In genomic region chr1:150148834-150149489, GRCh38 we compare ENCODE assay signal across 1 cellular context.
A peak's percentile ranks its signal among the peaks of the same experiment; 100 is the strongest.
TF ChIP-seq lines count a peak whose summit lies in the region.

No MANE protein-coding gene starts in this region.

TF ChIP-seq in GM12878, 131 proteins besides CTCF, POLR2A, EP300 and RAD21 (continued from another document):
- no peak for TF ChIP-seq IRF3 (IDR thresholded peaks at IDR 0.05)
- 0 out of 2 replicates have a peak, but pooled peaks have one; percentile 28 for TF ChIP-seq MLLT1 (IDR thresholded peaks at IDR 0.05)
- no peak for TF ChIP-seq ZNF687 (IDR thresholded peaks at IDR 0.05)
- no peak for TF ChIP-seq ZNF274 (IDR thresholded peaks at IDR 0.05; ENCODE audit: insufficient read depth, insufficient read length)
- TF ChIP-seq SMAD5 (IDR thresholded peaks at IDR 0.05; ENCODE audit: low read depth): peak; percentile 31; the same call in 1 of the 2 replicates
- no peak for TF ChIP-seq SPI1 (IDR thresholded peaks at IDR 0.05; ENCODE audit: borderline replicate concordance, insufficient read depth, low read depth, low read length)
- no peak for TF ChIP-seq CBX5 (IDR thresholded peaks at IDR 0.05; ENCODE audit: low read depth)
- no peak for TF ChIP-seq STAT3 (IDR thresholded peaks at IDR 0.05; ENCODE audit: low read depth, low read length)
- no peak for TF ChIP-seq CREM (IDR thresholded peaks at IDR 0.05; ENCODE audit: low read depth)
- no peak for TF ChIP-seq JUND (IDR thresholded peaks at IDR 0.05; ENCODE audit: low read depth, low read length)
- no peak for TF ChIP-seq SMAD1 (IDR thresholded peaks at IDR 0.05; ENCODE audit: low read depth, partially characterized antibody)
- TF ChIP-seq CHD2 (IDR thresholded peaks at IDR 0.05; ENCODE audit: borderline replicate concordance, low read depth, low read length): 0 out of 2 replicates have a peak, but pooled peaks have one; percentile 44
- TF ChIP-seq RBBP5 (conservative IDR thresholded peaks at IDR 0.05): no peak
- TF ChIP-seq ELK1 (IDR thresholded peaks at IDR 0.05; ENCODE audit: low read depth, low read length): no peak
- TF ChIP-seq SMARCA5 (IDR thresholded peaks at IDR 0.05): no peak
- no peak for TF ChIP-seq TBL1XR1 (IDR thresholded peaks at IDR 0.05; ENCODE audit: low read depth, low read length)
- TF ChIP-seq POU2F2 (IDR thresholded peaks at IDR 0.05; ENCODE audit: borderline replicate concordance, low read depth, low read length): no peak
- no peak for TF ChIP-seq NBN (IDR thresholded peaks at IDR 0.05)
- TF ChIP-seq TCF12 (IDR thresholded peaks at IDR 0.05; ENCODE audit: low read depth, low read length): no peak
